In the genomic region with DNA sequence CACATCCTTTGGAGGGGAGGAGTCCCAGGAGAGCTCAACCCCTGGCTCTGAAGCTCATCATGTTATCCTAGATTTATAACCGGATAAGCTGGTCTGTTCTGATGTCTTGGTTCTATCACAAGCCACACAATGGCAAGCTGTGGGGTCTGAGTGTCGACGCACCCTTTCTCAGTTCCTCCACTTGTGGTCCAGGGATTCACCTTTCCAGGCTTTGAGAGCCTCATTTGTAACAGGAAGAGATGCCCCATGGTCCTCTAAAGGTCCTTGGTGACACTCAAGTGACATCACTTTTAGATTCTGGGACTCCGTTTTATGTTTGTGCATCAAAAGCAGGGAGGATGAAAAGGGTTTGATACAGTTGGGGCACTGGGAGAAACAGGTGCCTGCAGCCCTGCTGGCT, we compare ENCODE assay signal across 19 cellular contexts.
"Had no signal": no experiment of that assay in that cellular context is flagged by ENCODE, and none has a peak within 500 bp of the region (broad histone marks: within the 10 kb centered on the region; RNA-seq: fewer than 3 reads in every experiment).

No MANE protein-coding gene starts in this region.

- H3K9me3 Mint-ChIP-seq: activated naive CD4-positive, alpha-beta T cell treated with anti-CD3 and anti-CD28 coated beads, Interleukin-2, amount 10 ng/mL, durations not matched to agents 7 days and 5 days; central memory CD8-positive, alpha-beta T cell; natural killer cell had no signal

- H3K4me2 ChIP-seq: smooth muscle cell had no signal

- H3K27ac Mint-ChIP-seq: activated naive CD4-positive, alpha-beta T cell treated with anti-CD3 and anti-CD28 coated beads, Interleukin-2, amount 10 ng/mL, durations not matched to agents 7 days and 5 days; natural killer cell had no signal

- H3K36me3 ChIP-seq: suprapubic skin, upper lobe of left lung had no signal

- FAIRE-seq: islet of Langerhans had no signal

- H3K4me3 Mint-ChIP-seq: activated naive CD4-positive, alpha-beta T cell treated with anti-CD3 and anti-CD28 coated beads, Interleukin-2, amount 10 ng/mL, durations not matched to agents 7 days and 5 days; central memory CD8-positive, alpha-beta T cell; natural killer cell had no signal

- ATAC-seq: body of pancreas, mucosa of descending colon, natural killer cell had no signal

- H3K9me3 ChIP-seq: body of pancreas, mucosa of descending colon, suprapubic skin, upper lobe of left lung had no signal

- H3K4me3 ChIP-seq: body of pancreas, mucosa of descending colon, smooth muscle cell, suprapubic skin, upper lobe of left lung had no signal

- DNase-seq: activated CD4-positive, alpha-beta T cell treated with anti-CD3 and anti-CD28 coated beads, Interleukin-2, amount 50 U/mL, for 4 hours; activated CD4-positive, CD25-positive, alpha-beta regulatory T cell treated with anti-CD3 and anti-CD28 coated beads, Interleukin-2, amount 50 U/mL, for 72 hours; activated CD8-positive, alpha-beta memory T cell treated with anti-CD3 and anti-CD28 coated beads, Interleukin-2, amount 50 U/mL, for 4 hours; activated naive CD4-positive, alpha-beta T cell treated with anti-CD3 and anti-CD28 coated beads, Interleukin-2, amount 10 ng/mL, durations not matched to agents 7 days and 5 days; body of pancreas; cortex of kidney; effector CD8-positive, alpha-beta T cell; foreskin melanocyte; head of caudate nucleus; mucosa of descending colon; natural killer cell; posterior cingulate gyrus; right cardiac atrium; stimulated activated naive CD4-positive, alpha-beta T cell; upper lobe of left lung had no signal

- H3K27ac ChIP-seq: suprapubic skin, upper lobe of left lung had no signal

- H3K27me3 ChIP-seq: body of pancreas, suprapubic skin, upper lobe of left lung had no signal

- H3K27me3 Mint-ChIP-seq: activated naive CD4-positive, alpha-beta T cell treated with anti-CD3 and anti-CD28 coated beads, Interleukin-2, amount 10 ng/mL, durations not matched to agents 7 days and 5 days; central memory CD8-positive, alpha-beta T cell had no signal
